Comparison of ENCODE assay signal across 1 cellular context in the genomic region with DNA sequence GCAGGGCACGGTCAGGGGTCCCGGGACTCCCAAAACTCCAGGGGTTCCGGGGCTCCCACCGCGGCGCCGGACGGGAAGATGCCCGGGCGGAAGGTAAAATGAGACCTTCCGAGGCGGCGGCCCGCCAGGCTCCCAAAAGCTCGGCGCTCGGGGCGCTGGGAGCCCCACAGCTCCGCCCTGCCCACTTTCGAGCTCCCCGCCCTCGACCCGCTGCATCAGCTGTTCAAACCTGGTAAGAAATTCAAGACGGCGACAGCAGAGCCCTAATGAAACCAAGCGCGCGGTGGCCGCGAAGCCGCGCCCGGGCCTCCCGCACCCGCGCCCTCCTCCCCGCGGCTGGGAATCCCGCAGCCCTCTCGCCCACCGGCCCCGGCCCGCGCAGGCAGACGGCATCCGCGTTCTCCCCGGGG.
TF ChIP-seq lines count a peak whose summit lies in the region.

No MANE protein-coding gene starts in this region.

TF ChIP-seq in GM23338, 12 proteins besides CTCF, POLR2A, EP300 and RAD21:
- no peak for TF ChIP-seq JUNB (IDR thresholded peaks at IDR 0.05; ENCODE audit: unreplicated experiment)
- TF ChIP-seq EZH2phosphoT487 (IDR thresholded peaks at IDR 0.05; ENCODE audit: unreplicated experiment): no peak
- TF ChIP-seq NANOG (IDR thresholded peaks at IDR 0.05; ENCODE audit: borderline replicate concordance): no peak
- TF ChIP-seq ZNF114 (CRISPR knock-in tag; IDR thresholded peaks at IDR 0.05): no peak
- TF ChIP-seq, protein P1, sequence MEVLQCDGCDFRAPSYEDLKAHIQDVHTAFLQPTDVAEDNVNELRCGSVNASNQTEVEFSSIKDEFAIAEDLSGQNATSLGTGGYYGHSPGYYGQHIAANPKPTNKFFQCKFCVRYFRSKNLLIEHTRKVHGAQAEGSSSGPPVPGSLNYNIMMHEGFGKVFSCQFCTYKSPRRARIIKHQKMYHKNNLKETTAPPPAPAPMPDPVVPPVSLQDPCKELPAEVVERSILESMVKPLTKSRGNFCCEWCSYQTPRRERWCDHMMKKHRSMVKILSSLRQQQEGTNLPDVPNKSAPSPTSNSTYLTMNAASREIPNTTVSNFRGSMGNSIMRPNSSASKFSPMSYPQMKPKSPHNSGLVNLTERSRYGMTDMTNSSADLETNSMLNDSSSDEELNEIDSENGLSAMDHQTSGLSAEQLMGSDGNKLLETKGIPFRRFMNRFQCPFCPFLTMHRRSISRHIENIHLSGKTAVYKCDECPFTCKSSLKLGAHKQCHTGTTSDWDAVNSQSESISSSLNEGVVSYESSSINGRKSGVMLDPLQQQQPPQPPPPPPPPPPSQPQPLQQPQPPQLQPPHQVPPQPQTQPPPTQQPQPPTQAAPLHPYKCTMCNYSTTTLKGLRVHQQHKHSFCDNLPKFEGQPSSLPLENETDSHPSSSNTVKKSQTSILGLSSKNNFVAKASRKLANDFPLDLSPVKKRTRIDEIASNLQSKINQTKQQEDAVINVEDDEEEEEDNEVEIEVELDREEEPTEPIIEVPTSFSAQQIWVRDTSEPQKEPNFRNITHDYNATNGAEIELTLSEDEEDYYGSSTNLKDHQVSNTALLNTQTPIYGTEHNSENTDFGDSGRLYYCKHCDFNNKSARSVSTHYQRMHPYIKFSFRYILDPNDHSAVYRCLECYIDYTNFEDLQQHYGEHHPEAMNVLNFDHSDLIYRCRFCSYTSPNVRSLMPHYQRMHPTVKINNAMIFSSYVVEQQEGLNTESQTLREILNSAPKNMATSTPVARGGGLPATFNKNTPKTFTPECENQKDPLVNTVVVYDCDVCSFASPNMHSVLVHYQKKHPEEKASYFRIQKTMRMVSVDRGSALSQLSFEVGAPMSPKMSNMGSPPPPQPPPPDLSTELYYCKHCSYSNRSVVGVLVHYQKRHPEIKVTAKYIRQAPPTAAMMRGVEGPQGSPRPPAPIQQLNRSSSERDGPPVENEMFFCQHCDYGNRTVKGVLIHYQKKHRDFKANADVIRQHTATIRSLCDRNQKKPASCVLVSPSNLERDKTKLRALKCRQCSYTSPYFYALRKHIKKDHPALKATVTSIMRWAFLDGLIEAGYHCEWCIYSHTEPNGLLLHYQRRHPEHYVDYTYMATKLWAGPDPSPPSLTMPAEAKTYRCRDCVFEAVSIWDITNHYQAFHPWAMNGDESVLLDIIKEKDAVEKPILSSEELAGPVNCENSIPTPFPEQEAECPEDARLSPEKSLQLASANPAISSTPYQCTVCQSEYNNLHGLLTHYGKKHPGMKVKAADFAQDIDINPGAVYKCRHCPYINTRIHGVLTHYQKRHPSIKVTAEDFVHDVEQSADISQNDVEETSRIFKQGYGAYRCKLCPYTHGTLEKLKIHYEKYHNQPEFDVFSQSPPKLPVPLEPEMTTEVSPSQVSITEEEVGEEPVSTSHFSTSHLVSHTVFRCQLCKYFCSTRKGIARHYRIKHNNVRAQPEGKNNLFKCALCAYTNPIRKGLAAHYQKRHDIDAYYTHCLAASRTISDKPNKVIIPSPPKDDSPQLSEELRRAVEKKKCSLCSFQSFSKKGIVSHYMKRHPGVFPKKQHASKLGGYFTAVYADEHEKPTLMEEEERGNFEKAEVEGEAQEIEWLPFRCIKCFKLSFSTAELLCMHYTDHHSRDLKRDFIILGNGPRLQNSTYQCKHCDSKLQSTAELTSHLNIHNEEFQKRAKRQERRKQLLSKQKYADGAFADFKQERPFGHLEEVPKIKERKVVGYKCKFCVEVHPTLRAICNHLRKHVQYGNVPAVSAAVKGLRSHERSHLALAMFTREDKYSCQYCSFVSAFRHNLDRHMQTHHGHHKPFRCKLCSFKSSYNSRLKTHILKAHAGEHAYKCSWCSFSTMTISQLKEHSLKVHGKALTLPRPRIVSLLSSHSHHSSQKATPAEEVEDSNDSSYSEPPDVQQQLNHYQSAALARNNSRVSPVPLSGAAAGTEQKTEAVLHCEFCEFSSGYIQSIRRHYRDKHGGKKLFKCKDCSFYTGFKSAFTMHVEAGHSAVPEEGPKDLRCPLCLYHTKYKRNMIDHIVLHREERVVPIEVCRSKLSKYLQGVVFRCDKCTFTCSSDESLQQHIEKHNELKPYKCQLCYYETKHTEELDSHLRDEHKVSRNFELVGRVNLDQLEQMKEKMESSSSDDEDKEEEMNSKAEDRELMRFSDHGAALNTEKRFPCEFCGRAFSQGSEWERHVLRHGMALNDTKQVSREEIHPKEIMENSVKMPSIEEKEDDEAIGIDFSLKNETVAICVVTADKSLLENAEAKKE (CRISPR knock-in tag; IDR thresholded peaks at IDR 0.05): no peak
- TF ChIP-seq ZNF331 (CRISPR knock-in tag; IDR thresholded peaks at IDR 0.05; ENCODE audit: low read depth): no peak
- TF ChIP-seq POLR2AphosphoS5 (IDR thresholded peaks at IDR 0.05; ENCODE audit: low read depth): no peak
- TF ChIP-seq, protein P2, sequence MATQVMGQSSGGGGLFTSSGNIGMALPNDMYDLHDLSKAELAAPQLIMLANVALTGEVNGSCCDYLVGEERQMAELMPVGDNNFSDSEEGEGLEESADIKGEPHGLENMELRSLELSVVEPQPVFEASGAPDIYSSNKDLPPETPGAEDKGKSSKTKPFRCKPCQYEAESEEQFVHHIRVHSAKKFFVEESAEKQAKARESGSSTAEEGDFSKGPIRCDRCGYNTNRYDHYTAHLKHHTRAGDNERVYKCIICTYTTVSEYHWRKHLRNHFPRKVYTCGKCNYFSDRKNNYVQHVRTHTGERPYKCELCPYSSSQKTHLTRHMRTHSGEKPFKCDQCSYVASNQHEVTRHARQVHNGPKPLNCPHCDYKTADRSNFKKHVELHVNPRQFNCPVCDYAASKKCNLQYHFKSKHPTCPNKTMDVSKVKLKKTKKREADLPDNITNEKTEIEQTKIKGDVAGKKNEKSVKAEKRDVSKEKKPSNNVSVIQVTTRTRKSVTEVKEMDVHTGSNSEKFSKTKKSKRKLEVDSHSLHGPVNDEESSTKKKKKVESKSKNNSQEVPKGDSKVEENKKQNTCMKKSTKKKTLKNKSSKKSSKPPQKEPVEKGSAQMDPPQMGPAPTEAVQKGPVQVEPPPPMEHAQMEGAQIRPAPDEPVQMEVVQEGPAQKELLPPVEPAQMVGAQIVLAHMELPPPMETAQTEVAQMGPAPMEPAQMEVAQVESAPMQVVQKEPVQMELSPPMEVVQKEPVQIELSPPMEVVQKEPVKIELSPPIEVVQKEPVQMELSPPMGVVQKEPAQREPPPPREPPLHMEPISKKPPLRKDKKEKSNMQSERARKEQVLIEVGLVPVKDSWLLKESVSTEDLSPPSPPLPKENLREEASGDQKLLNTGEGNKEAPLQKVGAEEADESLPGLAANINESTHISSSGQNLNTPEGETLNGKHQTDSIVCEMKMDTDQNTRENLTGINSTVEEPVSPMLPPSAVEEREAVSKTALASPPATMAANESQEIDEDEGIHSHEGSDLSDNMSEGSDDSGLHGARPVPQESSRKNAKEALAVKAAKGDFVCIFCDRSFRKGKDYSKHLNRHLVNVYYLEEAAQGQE (IDR thresholded peaks at IDR 0.05; ENCODE audit: unreplicated experiment): no peak
